ENCODE assay signal across 21 cellular contexts in the genomic region with DNA sequence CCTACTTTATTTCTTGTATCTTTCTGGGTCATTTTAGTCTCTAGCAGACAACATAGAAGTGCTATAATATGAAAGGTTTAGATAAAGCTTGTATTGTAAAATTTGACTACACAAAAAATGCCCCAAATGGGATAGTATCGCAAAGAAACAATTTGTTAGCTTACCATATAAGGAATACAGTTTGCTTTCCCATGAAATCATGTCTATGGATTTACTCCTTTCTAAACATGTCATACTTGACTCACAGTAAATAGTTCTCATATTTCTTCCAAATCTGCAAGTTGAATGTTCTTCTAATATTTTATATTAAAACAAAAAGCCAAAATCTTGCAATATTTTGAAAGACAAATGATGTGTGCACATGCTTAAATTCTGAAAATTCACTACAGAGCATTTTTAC.
DNase-seq lines count a peak whose midpoint lies in the region; FAIRE-seq and TF ChIP-seq lines count a peak whose summit lies in the region.
"Had no signal": no experiment of that assay in that cellular context is flagged by ENCODE, and none has a peak within 500 bp of the region (broad histone marks: within the 10 kb centered on the region; RNA-seq: fewer than 3 reads in every experiment).

No MANE protein-coding gene starts in this region.

- CTCF ChIA-PET in OCI-LY7 (lab: Charles Lee; ENCODE audit: unreplicated experiment), result no interaction called here

- H3K27ac ChIP-seq in uterus (no peak overlapping the region), OCI-LY7 (ENCODE audit: low read depth, low read length, poor library complexity, severe bottlenecking) (no peak overlapping the region)
- H3K27ac ChIP-seq: BLaER1 had no signal

- no peak for TF ChIP-seq CTCF in fibroblast of mammary gland (conservative IDR thresholded peaks at IDR 0.05; ENCODE audit: control insufficient read depth, insufficient read depth, low read depth, low read length)
- TF ChIP-seq CTCF in uterus (IDR thresholded peaks at IDR 0.05), result no peak
- TF ChIP-seq CTCF in OCI-LY7 (conservative IDR thresholded peaks at IDR 0.05; ENCODE audit: low read length), result no peak

- TF ChIP-seq POLR2A in uterus (IDR thresholded peaks at IDR 0.05), result no peak

- H3K36me3 ChIP-seq in uterus (no peaks in the 10 kb centered on the region), OCI-LY7 (ENCODE audit: insufficient read depth, low read length) (peaks cover 6% of the 10 kb centered on the region; the same call in 1 of the 2 replicates)

- no peak overlapping the region for H3K4me2 ChIP-seq in OCI-LY7 (ENCODE audit: low read length)
- H3K4me2 ChIP-seq: BLaER1 had no signal

- H2AFZ ChIP-seq in OCI-LY7 (ENCODE audit: low read length), result no peak overlapping the region

- POLR2A ChIA-PET in OCI-LY7 (lab: Charles Lee), result interaction anchor here (0.6 kb wide), 2 partner anchors 72 to 1049 kb away, joined by 3 read pairs; no protein-coding TSS in a partner anchor

- H3K79me2 ChIP-seq in OCI-LY7 (ENCODE audit: insufficient read depth, low read depth, low read length), result no peaks in the 10 kb centered on the region

- H3K4me1 ChIP-seq in uterus, result no peaks in the 10 kb centered on the region
- H3K4me1 ChIP-seq in OCI-LY7 (ENCODE audit: insufficient read depth, low read length, poor library complexity, severe bottlenecking), result no peaks in the 10 kb centered on the region
- H3K4me1 ChIP-seq: BLaER1 had no signal

- no TSS peak for BruUV-seq in OCI-LY7 (replicated peaks; lab: Mats Ljungman, UMichigan)

- peak; percentile 21 for FAIRE-seq in GM19239 (lab: Jason Lieb, UNC)
- FAIRE-seq: D721Med, GM12878, GM18507, K562 had no signal

- H3K27me3 ChIP-seq in uterus, result no peaks in the 10 kb centered on the region
- H3K27me3 ChIP-seq: BLaER1 had no signal

- no peak overlapping the region for H3K4me3 ChIP-seq in fibroblast of mammary gland (ENCODE audit: control insufficient read depth, low read depth, low read length)
- H3K4me3 ChIP-seq in uterus, result no peak overlapping the region
- no peak overlapping the region for H3K4me3 ChIP-seq in OCI-LY7 (ENCODE audit: low read depth, low read length, poor library complexity, severe bottlenecking)
- H3K4me3 ChIP-seq: BLaER1, GM12878, K562 had no signal

- DNase-seq in GM19239 (ENCODE audit: insufficient read length, low spot score) (no peak), amniotic stem cell (lab: John Stamatoyannopoulos, UW) (peak; percentile 4), fibroblast of mammary gland (ENCODE audit: low read depth) (peak; percentile 14), NCI-H774 (lab: John Stamatoyannopoulos, UW) (no peak), uterus (no peak), OCI-LY7 (ENCODE audit: low spot score) (no peak), SKM-1 treated with dmso at 0.1 percent for 144 hours (lab: John Stamatoyannopoulos, UW; ENCODE audit: unreplicated experiment) (no peak)
- DNase-seq: CD8-positive, alpha-beta memory T cell; DMS79; GDM1; GOT3; NCI-H1436; NCI-H2029; NCI-H2171 treated with DMSO at 0.1 percent for 48 hours; NCI-H510A; SHP77 treated with DMSO at 0.1 percent for 48 hours had no signal

- H3K9me2 ChIP-seq in OCI-LY7 (ENCODE audit: insufficient read depth, low read length), result no peaks in the 10 kb centered on the region

- H3K9me3 ChIP-seq in uterus, result no peaks in the 10 kb centered on the region
- no peaks in the 10 kb centered on the region for H3K9me3 ChIP-seq in OCI-LY7 (ENCODE audit: low read length)

- intact Hi-C loops in uterus (cut with DNase I; ENCODE audit: low total_unique reads), result no loop called here
- intact Hi-C loops in OCI-LY7 (cut with micrococcal nuclease; ENCODE audit: unreplicated experiment), result no loop called here

- no peaks in the 10 kb centered on the region for H4K20me1 ChIP-seq in OCI-LY7 (ENCODE audit: insufficient read depth, low read length)
- H4K20me1 ChIP-seq: BLaER1 had no signal

Comparison
In these comparisons a context has a peak if more than half of its experiments do, and no peak if none do; other contexts are left out.
1. DNase-seq: peak in amniotic stem cell (single experiment) and fibroblast of mammary gland (single experiment); none in GM19239 (single experiment), NCI-H774 (single experiment), uterus (0 of 2), OCI-LY7 (single experiment) and SKM-1 treated with dmso at 0.1 percent for 144 hours (single experiment).